ENCODE assay signal across 11 cellular contexts in genomic region chr12:93678779-93679178, GRCh38. TPM values are rescaled to one million over a fixed set of nuclear protein-coding genes. Genes with fewer than 3 reads are reported as not detected.
A peak's percentile ranks its signal among the peaks of the same experiment; 100 is the strongest.
DNase-seq lines count a peak whose midpoint lies in the region; ATAC-seq and TF ChIP-seq lines count a peak whose summit lies in the region.
"Had no signal": no experiment of that assay in that cellular context is flagged by ENCODE, and none has a peak within 500 bp of the region (broad histone marks: within the 10 kb centered on the region; RNA-seq: fewer than 3 reads in every experiment).

No MANE protein-coding gene starts in this region.

- peaks cover 17% of the 10 kb centered on the region for H3K36me3 Mint-ChIP-seq in central memory CD8-positive, alpha-beta T cell (ENCODE audit: insufficient read depth)
- H3K36me3 Mint-ChIP-seq in osteocyte (ENCODE audit: unreplicated experiment), result peaks cover 5% of the 10 kb centered on the region

- H3K9me3 Mint-ChIP-seq in central memory CD8-positive, alpha-beta T cell, result peaks cover 8% of the 10 kb centered on the region
- no peaks in the 10 kb centered on the region for H3K9me3 Mint-ChIP-seq in osteocyte (ENCODE audit: unreplicated experiment)

- H2AFZ ChIP-seq in SK-N-SH (ENCODE audit: low read depth) (0 out of 2 replicates have a peak overlapping the region, but pooled peaks have one; percentile 98), Karpas-422 (ENCODE audit: low read length) (no peak overlapping the region; the same call in 1 of the 2 replicates)

- H3K4me1 ChIP-seq in SK-N-SH (ENCODE audit: control insufficient read depth in 1 of 2, insufficient read depth in 2 of 2, low read depth in 1 of 2, low read length in 1 of 2), result peaks cover 0 to 30% of the 10 kb centered on the region in 2 experiments; a peak in 2 of 4 replicates
- H3K4me1 ChIP-seq in Karpas-422 (ENCODE audit: low read length), result peaks cover 19% of the 10 kb centered on the region
- peaks cover 39% of the 10 kb centered on the region for H3K4me1 ChIP-seq in HAP-1

- H3K27ac Mint-ChIP-seq in central memory CD8-positive, alpha-beta T cell (ENCODE audit: low read depth), result peak overlapping the region; percentile 99
- H3K27ac Mint-ChIP-seq in osteocyte (ENCODE audit: unreplicated experiment), result peak overlapping the region; percentile 99

- H3K36me3 ChIP-seq in SK-N-SH (replicated peaks in 1 of 2; ENCODE audit: control insufficient read depth in 1 of 2, insufficient read depth in 2 of 2, low read length in 1 of 2) (no peaks in the 10 kb centered on the region), Karpas-422 (ENCODE audit: insufficient read depth, low read length) (no peaks in the 10 kb centered on the region), HAP-1 (replicated peaks) (no peaks in the 10 kb centered on the region)

- ATAC-seq in SK-N-SH treated with all-trans-retinoic acid at 6 μM for 48 hours, result no peak
- ATAC-seq in central memory CD8-positive, alpha-beta T cell (replicated peaks; ENCODE audit: extremely low read depth, poor library complexity, severe bottlenecking), result no peak

- peak overlapping the region; percentile 99; a peak in 3 of 4 replicates for H3K27ac ChIP-seq in SK-N-SH (ENCODE audit: low read depth in 2 of 2, low read length in 1 of 2)
- H3K27ac ChIP-seq in Karpas-422 (ENCODE audit: low read length), result no peak overlapping the region

- H3K9me2 ChIP-seq in SK-N-SH (no peaks in the 10 kb centered on the region), Karpas-422 (replicated peaks; ENCODE audit: insufficient read depth, low read length) (no peaks in the 10 kb centered on the region)

- DNase-seq in SK-N-SH (no peak), Karpas-422 (no peak), osteocyte (ENCODE audit: extremely low spot score, unreplicated experiment) (no peak), retina (no peak), HAP-1 (ENCODE audit: low spot score in 2 of 2) (no peak)
- DNase-seq in central memory CD8-positive, alpha-beta T cell (ENCODE audit: low spot score in 2 of 2), result no peak
- DNase-seq in central memory CD4-positive, alpha-beta T cell, result no peak
- DNase-seq: 8988T; GDM1; stimulated activated CD8-positive, alpha-beta memory T cell treated with anti-CD3 and anti-CD28 coated beads, Interleukin-4, amount 100 ng/mL, for 48 hours had no signal

- H3K4me3 ChIP-seq in SK-N-SH (ENCODE audit: low read depth in 2 of 2, low read length in 1 of 2) (no peak overlapping the region), Karpas-422 (ENCODE audit: low read length) (no peak overlapping the region), HAP-1 (no peak overlapping the region)

- no peak for TF ChIP-seq EP300 in SK-N-SH (IDR thresholded peaks at IDR 0.05; ENCODE audit: borderline replicate concordance in 1 of 2, low read depth in 1 of 2, low read length in 1 of 2)

- peak overlapping the region; percentile 96 for H3K4me3 Mint-ChIP-seq in central memory CD8-positive, alpha-beta T cell
- peak overlapping the region; percentile 97 for H3K4me3 Mint-ChIP-seq in osteocyte (ENCODE audit: unreplicated experiment)

- H3K4me2 ChIP-seq in SK-N-SH, result no peak overlapping the region
- H3K4me2 ChIP-seq in Karpas-422 (ENCODE audit: low read depth, low read length, poor library complexity, severe bottlenecking), result peak overlapping the region; percentile 90

- H4K20me1 ChIP-seq in SK-N-SH (ENCODE audit: insufficient read depth), result no peaks in the 10 kb centered on the region
- H4K20me1 ChIP-seq in Karpas-422 (ENCODE audit: insufficient read depth, low read depth, low read length), result no peaks in the 10 kb centered on the region

- H3K9ac ChIP-seq in SK-N-SH (no peak overlapping the region), Karpas-422 (ENCODE audit: low read length) (no peak overlapping the region)

- H3F3A ChIP-seq in SK-N-SH (replicated peaks; ENCODE audit: insufficient read depth), result no peaks in the 10 kb centered on the region

- no peak for TF ChIP-seq RAD21 in SK-N-SH (IDR thresholded peaks at IDR 0.05; ENCODE audit: low read length)

- H3K9me3 ChIP-seq in SK-N-SH (no peaks in the 10 kb centered on the region), Karpas-422 (ENCODE audit: low read length) (no peaks in the 10 kb centered on the region), HAP-1 (no peaks in the 10 kb centered on the region)

- H3K79me2 ChIP-seq in SK-N-SH (ENCODE audit: insufficient read depth), result no peaks in the 10 kb centered on the region
- no peaks in the 10 kb centered on the region for H3K79me2 ChIP-seq in Karpas-422 (ENCODE audit: low read length)

- H3K27me3 ChIP-seq in SK-N-SH (ENCODE audit: insufficient read depth), result no peaks in the 10 kb centered on the region
- no peaks in the 10 kb centered on the region for H3K27me3 ChIP-seq in Karpas-422 (ENCODE audit: low read length)
- H3K27me3 ChIP-seq in HAP-1 (ENCODE audit: low read depth), result no peaks in the 10 kb centered on the region

- CTCF ChIA-PET in SK-N-SH (lab: Yijun Ruan, JAX), result interaction anchor here (0.8 to 1.1 kb wide), 2 partner anchors 105 to 109 kb away, joined by 3 to 4 read pairs; no protein-coding TSS in a partner anchor

- no peak for TF ChIP-seq CTCF in SK-N-SH (IDR thresholded peaks at IDR 0.05)
- no peak for TF ChIP-seq CTCF in osteocyte (IDR thresholded peaks at IDR 0.05)

- peaks cover 45% of the 10 kb centered on the region for H3K4me1 Mint-ChIP-seq in central memory CD8-positive, alpha-beta T cell
- peaks cover 19% of the 10 kb centered on the region for H3K4me1 Mint-ChIP-seq in osteocyte (ENCODE audit: unreplicated experiment)

- in situ Hi-C loops in HAP-1 (cut with MboI; ENCODE audit: low sequenced_read_pairs), result no loop called here

- H3K27me3 Mint-ChIP-seq in central memory CD8-positive, alpha-beta T cell, result peaks cover 11% of the 10 kb centered on the region
- no peaks in the 10 kb centered on the region for H3K27me3 Mint-ChIP-seq in osteocyte (ENCODE audit: unreplicated experiment)

- 94% methylated on average over 5 of the region's 5 CpGs for WGBS in SK-N-SH (ENCODE audit: low lambda C conversion rate)

- POLR2A ChIA-PET in SK-N-SH (lab: Yijun Ruan, JAX), result no interaction called here

TF ChIP-seq in SK-N-SH, 30 proteins besides CTCF, POLR2A, EP300 and RAD21:
- TF ChIP-seq EZH2phosphoT487 (IDR thresholded peaks at IDR 0.05; ENCODE audit: borderline replicate concordance, low read depth), result no peak
- TF ChIP-seq RFX5 (IDR thresholded peaks at IDR 0.05; ENCODE audit: low read length), result no peak
- no peak for TF ChIP-seq MEF2A (IDR thresholded peaks at IDR 0.05; ENCODE audit: borderline replicate concordance, low read depth)
TF ChIP-seq in SK-N-SH: peak in this region for 0.

TF ChIP-seq in SK-N-SH treated with all-trans-retinoic acid at 6 μM for 48 hours, 23 proteins besides CTCF, POLR2A, EP300 and RAD21 (continues in another document):
- no peak for TF ChIP-seq ESRRG (CRISPR knock-in tag; IDR thresholded peaks at IDR 0.05)
- TF ChIP-seq ISL1 (CRISPR knock-in tag; IDR thresholded peaks at IDR 0.05), result no peak
- no peak for TF ChIP-seq ZFP3 (CRISPR knock-in tag; IDR thresholded peaks at IDR 0.05)
- no peak for TF ChIP-seq ZC3H10 (CRISPR knock-in tag; IDR thresholded peaks at IDR 0.05)
- no peak for TF ChIP-seq ZNF70 (CRISPR knock-in tag; IDR thresholded peaks at IDR 0.05)
- no peak for TF ChIP-seq CSDC2 (CRISPR knock-in tag; IDR thresholded peaks at IDR 0.05)
- no peak for TF ChIP-seq PPARA (CRISPR knock-in tag; IDR thresholded peaks at IDR 0.05; ENCODE audit: borderline replicate concordance)
- no peak for TF ChIP-seq ARNTL (CRISPR knock-in tag; IDR thresholded peaks at IDR 0.05; ENCODE audit: borderline replicate concordance, low read depth)
- TF ChIP-seq, protein P1, sequence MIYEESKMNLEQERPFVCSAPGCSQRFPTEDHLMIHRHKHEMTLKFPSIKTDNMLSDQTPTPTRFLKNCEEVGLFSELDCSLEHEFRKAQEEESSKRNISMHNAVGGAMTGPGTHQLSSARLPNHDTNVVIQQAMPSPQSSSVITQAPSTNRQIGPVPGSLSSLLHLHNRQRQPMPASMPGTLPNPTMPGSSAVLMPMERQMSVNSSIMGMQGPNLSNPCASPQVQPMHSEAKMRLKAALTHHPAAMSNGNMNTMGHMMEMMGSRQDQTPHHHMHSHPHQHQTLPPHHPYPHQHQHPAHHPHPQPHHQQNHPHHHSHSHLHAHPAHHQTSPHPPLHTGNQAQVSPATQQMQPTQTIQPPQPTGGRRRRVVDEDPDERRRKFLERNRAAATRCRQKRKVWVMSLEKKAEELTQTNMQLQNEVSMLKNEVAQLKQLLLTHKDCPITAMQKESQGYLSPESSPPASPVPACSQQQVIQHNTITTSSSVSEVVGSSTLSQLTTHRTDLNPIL (CRISPR knock-in tag; IDR thresholded peaks at IDR 0.05; ENCODE audit: low read depth), result no peak
- TF ChIP-seq RARB (CRISPR knock-in tag; IDR thresholded peaks at IDR 0.05), result no peak
- no peak for TF ChIP-seq ZNF8 (CRISPR knock-in tag; IDR thresholded peaks at IDR 0.05)
- no peak for TF ChIP-seq SNAI2 (CRISPR knock-in tag; IDR thresholded peaks at IDR 0.05)
- TF ChIP-seq, protein P2, sequence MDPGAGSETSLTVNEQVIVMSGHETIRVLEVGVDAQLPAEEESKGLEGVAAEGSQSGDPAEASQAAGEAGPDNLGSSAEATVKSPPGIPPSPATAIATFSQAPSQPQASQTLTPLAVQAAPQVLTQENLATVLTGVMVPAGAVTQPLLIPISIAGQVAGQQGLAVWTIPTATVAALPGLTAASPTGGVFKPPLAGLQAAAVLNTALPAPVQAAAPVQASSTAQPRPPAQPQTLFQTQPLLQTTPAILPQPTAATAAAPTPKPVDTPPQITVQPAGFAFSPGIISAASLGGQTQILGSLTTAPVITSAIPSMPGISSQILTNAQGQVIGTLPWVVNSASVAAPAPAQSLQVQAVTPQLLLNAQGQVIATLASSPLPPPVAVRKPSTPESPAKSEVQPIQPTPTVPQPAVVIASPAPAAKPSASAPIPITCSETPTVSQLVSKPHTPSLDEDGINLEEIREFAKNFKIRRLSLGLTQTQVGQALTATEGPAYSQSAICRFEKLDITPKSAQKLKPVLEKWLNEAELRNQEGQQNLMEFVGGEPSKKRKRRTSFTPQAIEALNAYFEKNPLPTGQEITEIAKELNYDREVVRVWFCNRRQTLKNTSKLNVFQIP (CRISPR knock-in tag; IDR thresholded peaks at IDR 0.05; ENCODE audit: borderline replicate concordance, low read depth), result no peak

RNA-seq across cellular contexts. Expression of gene CRADD, which starts 1.6 kb away (rescaled TPM):
- 13.6 and 16.7 TPM in 2 replicates for polyA plus RNA-seq in SK-N-SH (2012; rRNA removed)
- polyA plus RNA-seq in SK-N-SH (2012; cell fraction: cytosol; rRNA removed), result 14.4 and 17.0 TPM in 2 replicates
- polyA plus RNA-seq in SK-N-SH (2012; cell fraction: nucleus; rRNA removed), result 7.7 and 9.2 TPM in 2 replicates
- 11.9 and 18.3 TPM in 2 replicates for total RNA-seq in Karpas-422 (2014; rRNA removed; shearing (Covaris generic); ENCODE audit: low replicate concordance)
- 12.7 and 13.8 TPM in 2 replicates for total RNA-seq in osteocyte
